1 cellular context compared by ENCODE assay signal in the genomic region with DNA sequence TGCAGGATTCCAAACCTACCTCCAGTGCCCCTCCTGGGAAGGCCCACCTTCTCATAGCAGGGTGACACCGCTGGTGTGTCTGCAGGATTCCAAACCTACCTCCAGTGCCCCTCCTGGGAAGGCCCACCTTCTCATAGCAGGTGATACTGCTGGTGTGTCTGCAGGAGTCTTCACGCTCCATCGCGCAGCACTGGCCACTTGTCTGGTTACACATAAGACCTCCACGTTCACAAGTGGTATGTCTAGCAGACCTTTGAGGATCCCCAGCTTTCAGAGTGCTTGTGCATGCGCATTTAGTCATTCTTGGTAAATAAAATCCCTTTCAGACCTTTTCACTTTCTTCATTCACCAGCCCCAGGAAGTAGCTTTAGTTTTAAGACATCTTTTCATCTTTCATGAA. TPM values are rescaled to one million over a fixed set of nuclear protein-coding genes. Genes with fewer than 3 reads are reported as not detected.
"Had no signal": no experiment of that assay in that cellular context is flagged by ENCODE, and none has a peak within 500 bp of the region (broad histone marks: within the 10 kb centered on the region; RNA-seq: fewer than 3 reads in every experiment).

No MANE protein-coding gene starts in this region.

RNA-seq across cellular contexts. Expression of gene SLC22A1, which starts 29.4 kb away (rescaled TPM):
- total RNA-seq: lung microvascular endothelial cell had no signal
